ENCODE assay signal across 28 cellular contexts in the genomic region with DNA sequence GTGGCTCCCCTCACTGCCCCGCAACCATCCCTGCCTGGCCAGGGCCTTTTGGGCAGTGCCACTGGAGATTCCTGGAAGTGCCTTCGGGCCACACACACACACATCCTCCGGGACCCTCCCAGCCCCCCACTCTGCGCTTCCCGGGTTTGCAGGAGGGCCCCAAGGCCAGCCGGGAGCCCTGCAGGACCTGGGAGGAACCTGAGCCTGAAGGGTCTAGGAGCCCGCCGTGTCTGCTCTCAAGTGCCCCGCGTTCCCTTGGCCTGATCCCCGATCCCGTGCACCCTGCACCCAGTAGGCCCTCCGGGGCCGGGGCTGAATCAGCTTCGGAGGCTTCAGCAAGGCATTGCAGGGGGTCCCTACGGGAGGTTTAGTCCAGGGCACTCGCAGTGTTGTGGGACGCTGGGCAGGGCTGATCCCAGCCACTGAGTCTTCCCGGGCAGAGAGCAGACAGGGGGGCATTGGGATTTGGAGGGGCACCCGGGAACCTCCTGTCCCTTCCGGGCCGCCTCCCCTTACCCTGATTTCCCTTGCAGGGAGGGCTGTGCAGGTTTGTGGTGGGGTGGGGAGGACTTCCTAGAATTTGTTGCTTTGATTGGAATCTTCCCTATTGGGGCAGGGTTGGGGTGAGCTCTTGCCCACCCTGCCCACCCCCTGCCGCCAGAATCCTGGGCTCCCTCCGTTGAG. TPM values are rescaled to one million over a fixed set of nuclear protein-coding genes. Genes with fewer than 3 reads are reported as not detected.
DNase-seq lines count a peak whose midpoint lies in the region; ATAC-seq and TF ChIP-seq lines count a peak whose summit lies in the region.
"Had no signal": no experiment of that assay in that cellular context is flagged by ENCODE, and none has a peak within 500 bp of the region (broad histone marks: within the 10 kb centered on the region; RNA-seq: fewer than 3 reads in every experiment).

No MANE protein-coding gene starts in this region.

- peaks cover 46% of the 10 kb centered on the region for H3K4me1 Mint-ChIP-seq in activated naive CD4-positive, alpha-beta T cell treated with anti-CD3 and anti-CD28 coated beads, Interleukin-2, amount 10 ng/mL, durations not matched to agents 7 days and 5 days
- H3K4me1 Mint-ChIP-seq in chondrocyte (ENCODE audit: low read depth), result peaks cover 21% of the 10 kb centered on the region
- H3K4me1 Mint-ChIP-seq in CD8-positive, alpha-beta T cell (ENCODE audit: low read depth), result peaks cover 38% of the 10 kb centered on the region

- no peak for DNase-seq in activated naive CD4-positive, alpha-beta T cell treated with anti-CD3 and anti-CD28 coated beads, Interleukin-2, amount 10 ng/mL, durations not matched to agents 7 days and 5 days
- DNase-seq in activated naive CD4-positive, alpha-beta T cell treated with anti-CD3 and anti-CD28 coated beads, Interleukin-2, amount 50 U/mL, for 16 hours, result no peak
- DNase-seq in chondrocyte (ENCODE audit: low spot score), result peak; percentile 82
- DNase-seq in mesendoderm, result no peak
- no peak for DNase-seq in smooth muscle cell (lab: John Stamatoyannopoulos, UW; ENCODE audit: unreplicated experiment)
- DNase-seq in CD8-positive, alpha-beta T cell, result no peak
- DNase-seq in NAMALWA (ENCODE audit: low spot score), result no peak
- no peak for DNase-seq in NCI-H526 (lab: John Stamatoyannopoulos, UW)
- DNase-seq: 8988T; activated CD4-positive, alpha-beta T cell treated with anti-CD3 and anti-CD28 coated beads for 4 hours; anterior cingulate cortex; caudate nucleus; CD4-positive, alpha-beta memory T cell; DMS53; GDM1; left lung; midbrain; naive thymus-derived CD8-positive, alpha-beta T cell; NCI-H1694; NCI-H2171; NCI-H510A treated with DMSO at 0.1 percent for 48 hours had no signal

- peak overlapping the region; percentile 84 for H2BK5ac ChIP-seq in mesendoderm (ENCODE audit: low read length)

- H3K9me3 ChIP-seq in smooth muscle cell (replicated peaks; ENCODE audit: low read depth), result no peaks in the 10 kb centered on the region
- H3K9me3 ChIP-seq in CD8-positive, alpha-beta T cell (ENCODE audit: low read length), result no peaks in the 10 kb centered on the region
- H3K9me3 ChIP-seq: left lung, upper lobe of left lung had no signal

- H4K20me1 ChIP-seq in smooth muscle cell (ENCODE audit: low read depth), result no peaks in the 10 kb centered on the region

- no peaks in the 10 kb centered on the region for H3K79me1 ChIP-seq in mesendoderm (ENCODE audit: low read length)

- H3K27ac ChIP-seq in mesendoderm (ENCODE audit: low read depth, low read length), result peak overlapping the region; percentile 10
- H3K27ac ChIP-seq in smooth muscle cell (ENCODE audit: low read depth), result peak overlapping the region; percentile 74
- H3K27ac ChIP-seq in CD8-positive, alpha-beta T cell (ENCODE audit: low read depth, low read length), result no peak overlapping the region
- H3K27ac ChIP-seq: KMS-11 had no signal

- H3K4me2 ChIP-seq in mesendoderm (ENCODE audit: low read length) (peak overlapping the region; percentile 51), smooth muscle cell (peak overlapping the region; percentile 87)
- H3K4me2 ChIP-seq: KMS-11 had no signal

- CTCF ChIA-PET in activated naive CD4-positive, alpha-beta T cell treated with anti-CD3 and anti-CD28 coated beads, Interleukin-2, amount 10 ng/mL, durations not matched to agents 7 days and 5 days (lab: Charles Lee), result no interaction called here
- CTCF ChIA-PET in CD8-positive, alpha-beta T cell (lab: Charles Lee), result interaction anchor here (1.2 to 1.4 kb wide), 3 partner anchors 10 to 22 kb away, joined by 3 to 4 read pairs (median 3); no protein-coding TSS in a partner anchor

- peak overlapping the region; percentile 77 for H3K18ac ChIP-seq in mesendoderm (ENCODE audit: low read length)

- H2AK5ac ChIP-seq in mesendoderm (ENCODE audit: low read length), result peak overlapping the region; percentile 75

- no peak overlapping the region for H2AFZ ChIP-seq in smooth muscle cell (ENCODE audit: low read depth)

- no peak overlapping the region for H3K23ac ChIP-seq in mesendoderm (ENCODE audit: low read length)

- H3K56ac ChIP-seq in mesendoderm (ENCODE audit: low read length), result peak overlapping the region; percentile 96

- H3K4me3 ChIP-seq in mesendoderm (ENCODE audit: low read length) (peak overlapping the region; percentile 6), smooth muscle cell (peak overlapping the region; percentile 28)
- H3K4me3 ChIP-seq in CD8-positive, alpha-beta T cell (ENCODE audit: low read depth, low read length), result no peak overlapping the region
- H3K4me3 ChIP-seq: left lung, upper lobe of left lung had no signal

- no peak overlapping the region for H4K5ac ChIP-seq in mesendoderm (ENCODE audit: low read length)

- H3K36me3 Mint-ChIP-seq in activated naive CD4-positive, alpha-beta T cell treated with anti-CD3 and anti-CD28 coated beads, Interleukin-2, amount 10 ng/mL, durations not matched to agents 7 days and 5 days, result no peaks in the 10 kb centered on the region
- no peaks in the 10 kb centered on the region for H3K36me3 Mint-ChIP-seq in chondrocyte (ENCODE audit: low read depth)
- no peaks in the 10 kb centered on the region for H3K36me3 Mint-ChIP-seq in CD8-positive, alpha-beta T cell
- H3K36me3 Mint-ChIP-seq: activated naive CD4-positive, alpha-beta T cell treated with anti-CD3 and anti-CD28 coated beads, Interleukin-2, amount 50 U/mL, for 72 hours; CD4-positive, alpha-beta memory T cell; naive thymus-derived CD8-positive, alpha-beta T cell had no signal

- H3K27ac Mint-ChIP-seq in activated naive CD4-positive, alpha-beta T cell treated with anti-CD3 and anti-CD28 coated beads, Interleukin-2, amount 10 ng/mL, durations not matched to agents 7 days and 5 days, result peak overlapping the region; percentile 33
- H3K27ac Mint-ChIP-seq in chondrocyte (ENCODE audit: unreplicated experiment), result no peak overlapping the region
- no peak overlapping the region for H3K27ac Mint-ChIP-seq in CD8-positive, alpha-beta T cell
- H3K27ac Mint-ChIP-seq: activated naive CD4-positive, alpha-beta T cell treated with anti-CD3 and anti-CD28 coated beads, Interleukin-2, amount 50 U/mL, for 72 hours; activated T-helper 1 cell treated with anti-CD3 and anti-CD28 coated beads, Interleukin-12 subunit alpha, Interleukin-12 subunit beta, Interleukin-2, Interleukin-4 antibody, amounts not matched to agents 30 ng/mL and 10 ng/mL and 1 ng/mL, durations not matched to agents 14 hours and 24 hours and 36 hours; CD4-positive, alpha-beta memory T cell; T-helper 1 cell treated with Interleukin-12 subunit alpha and Interleukin-12 subunit beta and Interleukin-4 antibody, amounts not matched to agents 30 μg/mL and 1 μg/mL, for 36 hours had no signal

- TF ChIP-seq CTCF in chondrocyte (IDR thresholded peaks at IDR 0.05) (no peak), smooth muscle cell (IDR thresholded peaks at IDR 0.05; ENCODE audit: borderline replicate concordance, insufficient read depth, poor library complexity, severe bottlenecking) (no peak)
- no peak for TF ChIP-seq CTCF in CD8-positive, alpha-beta T cell (IDR thresholded peaks at IDR 0.05)

- peak overlapping the region; percentile 46 for H2BK120ac ChIP-seq in mesendoderm (ENCODE audit: low read depth, low read length)

- no CpG with 5 or more reads among the region's 24 CpGs for WGBS in mesendoderm (ENCODE audit: extremely low coverage, insufficient coverage, low lambda C conversion rate)
- WGBS in smooth muscle cell (ENCODE audit: low lambda C conversion rate), result 40% methylated on average over 24 of the region's 24 CpGs

- POLR2A ChIA-PET in CD8-positive, alpha-beta T cell (lab: Charles Lee), result no interaction called here

- H3K27me3 ChIP-seq in mesendoderm (ENCODE audit: insufficient read depth, low read length, poor library complexity), result no peaks in the 10 kb centered on the region
- no peaks in the 10 kb centered on the region for H3K27me3 ChIP-seq in smooth muscle cell (ENCODE audit: low read depth)
- peaks cover 3% of the 10 kb centered on the region for H3K27me3 ChIP-seq in CD8-positive, alpha-beta T cell (ENCODE audit: insufficient read depth, low read length)
- H3K27me3 ChIP-seq: upper lobe of left lung had no signal

- intact Hi-C loops in CD8-positive, alpha-beta T cell (cut with DNase I, micrococcal nuclease), result no loop called here

- ATAC-seq in CD8-positive, alpha-beta T cell, result no peak
- ATAC-seq: activated naive CD4-positive, alpha-beta T cell treated with anti-CD3 and anti-CD28 coated beads, Interleukin-2, amount 50 U/mL, for 72 hours; naive thymus-derived CD8-positive, alpha-beta T cell had no signal

- H3K4me3 Mint-ChIP-seq in activated naive CD4-positive, alpha-beta T cell treated with anti-CD3 and anti-CD28 coated beads, Interleukin-2, amount 10 ng/mL, durations not matched to agents 7 days and 5 days, result no peak overlapping the region
- H3K4me3 Mint-ChIP-seq in chondrocyte (ENCODE audit: unreplicated experiment), result no peak overlapping the region
- no peak overlapping the region for H3K4me3 Mint-ChIP-seq in CD8-positive, alpha-beta T cell
- H3K4me3 Mint-ChIP-seq: activated T-helper 1 cell treated with anti-CD3 and anti-CD28 coated beads, Interleukin-12 subunit alpha, Interleukin-12 subunit beta, Interleukin-2, Interleukin-4 antibody, amounts not matched to agents 30 ng/mL and 10 ng/mL and 1 ng/mL, durations not matched to agents 14 hours and 24 hours and 36 hours; CD4-positive, alpha-beta memory T cell; naive thymus-derived CD8-positive, alpha-beta T cell; T-helper 1 cell treated with Interleukin-12 subunit alpha and Interleukin-12 subunit beta and Interleukin-4 antibody, amounts not matched to agents 30 μg/mL and 1 μg/mL, for 36 hours had no signal

- H3K4ac ChIP-seq in mesendoderm (ENCODE audit: low read depth, low read length), result peak overlapping the region; percentile 81

- H3K9ac ChIP-seq in mesendoderm (ENCODE audit: low read length) (peak overlapping the region; percentile 82), smooth muscle cell (ENCODE audit: low read depth) (peak overlapping the region; percentile 54)
- H3K9ac ChIP-seq: KMS-11 had no signal

- peaks cover 9% of the 10 kb centered on the region for H3K27me3 Mint-ChIP-seq in activated naive CD4-positive, alpha-beta T cell treated with anti-CD3 and anti-CD28 coated beads, Interleukin-2, amount 10 ng/mL, durations not matched to agents 7 days and 5 days
- no peaks in the 10 kb centered on the region for H3K27me3 Mint-ChIP-seq in chondrocyte (ENCODE audit: low read depth)
- no peaks in the 10 kb centered on the region for H3K27me3 Mint-ChIP-seq in CD8-positive, alpha-beta T cell (ENCODE audit: low read depth)
- H3K27me3 Mint-ChIP-seq: naive thymus-derived CD8-positive, alpha-beta T cell had no signal

- peaks cover 4% of the 10 kb centered on the region for H3F3A ChIP-seq in smooth muscle cell (ENCODE audit: low read depth)

- H4K8ac ChIP-seq in mesendoderm (ENCODE audit: low read depth, low read length), result peak overlapping the region; percentile 0

- no peaks in the 10 kb centered on the region for H3K9me3 Mint-ChIP-seq in activated naive CD4-positive, alpha-beta T cell treated with anti-CD3 and anti-CD28 coated beads, Interleukin-2, amount 10 ng/mL, durations not matched to agents 7 days and 5 days
- no peaks in the 10 kb centered on the region for H3K9me3 Mint-ChIP-seq in chondrocyte (ENCODE audit: low read depth)
- H3K9me3 Mint-ChIP-seq in CD8-positive, alpha-beta T cell, result no peaks in the 10 kb centered on the region
- H3K9me3 Mint-ChIP-seq: activated naive CD4-positive, alpha-beta T cell treated with anti-CD3 and anti-CD28 coated beads, Interleukin-2, amount 50 U/mL, for 72 hours; activated T-helper 1 cell treated with anti-CD3 and anti-CD28 coated beads, Interleukin-12 subunit alpha, Interleukin-12 subunit beta, Interleukin-2, Interleukin-4 antibody, amounts not matched to agents 30 ng/mL and 10 ng/mL and 1 ng/mL, durations not matched to agents 14 hours and 24 hours and 36 hours; CD4-positive, alpha-beta memory T cell; naive thymus-derived CD8-positive, alpha-beta T cell; T-helper 1 cell treated with Interleukin-12 subunit alpha and Interleukin-12 subunit beta and Interleukin-4 antibody, amounts not matched to agents 30 μg/mL and 1 μg/mL, for 36 hours had no signal

- peaks cover 34% of the 10 kb centered on the region for H3K4me1 ChIP-seq in mesendoderm (ENCODE audit: control insufficient read depth, low read depth, low read length)
- H3K4me1 ChIP-seq in smooth muscle cell (ENCODE audit: low read depth), result peaks cover 42% of the 10 kb centered on the region
- peaks cover 39% of the 10 kb centered on the region for H3K4me1 ChIP-seq in CD8-positive, alpha-beta T cell (ENCODE audit: insufficient read depth, low read length)

- no peak overlapping the region for H2BK15ac ChIP-seq in mesendoderm (replicated peaks; ENCODE audit: low read depth)

- no peaks in the 10 kb centered on the region for H3K79me2 ChIP-seq in mesendoderm (ENCODE audit: control insufficient read depth, insufficient read depth, low read length)
- peaks cover 6% of the 10 kb centered on the region for H3K79me2 ChIP-seq in smooth muscle cell (ENCODE audit: low read depth)

- H3K36me3 ChIP-seq in mesendoderm (ENCODE audit: control insufficient read depth, insufficient read depth, low read length), result no peaks in the 10 kb centered on the region
- H3K36me3 ChIP-seq in smooth muscle cell (ENCODE audit: low read depth), result no peaks in the 10 kb centered on the region
- H3K36me3 ChIP-seq in CD8-positive, alpha-beta T cell (ENCODE audit: insufficient read depth, low read length), result no peaks in the 10 kb centered on the region
- H3K36me3 ChIP-seq: left lung, upper lobe of left lung had no signal

RNA-seq across cellular contexts. Expression of a gene that starts 36.9 kb away (rescaled TPM):
- not detected in 3 replicates for total RNA-seq in chondrocyte
- not detected for polyA plus RNA-seq in mesendoderm (2013, experiment 1 of 2)
- polyA plus RNA-seq in mesendoderm (2013, experiment 2 of 2), result not detected
- total RNA-seq in smooth muscle cell, result not detected in 2 replicates
- polyA plus RNA-seq in smooth muscle cell, result not detected in 2 replicates
- not detected for total RNA-seq in CD8-positive, alpha-beta T cell
- total RNA-seq: activated naive CD4-positive, alpha-beta T cell treated with anti-CD3 and anti-CD28 coated beads, Interleukin-2, amount 50 U/mL, for 72 hours; activated T-helper 1 cell treated with anti-CD3 and anti-CD28 coated beads, Interleukin-12 subunit alpha, Interleukin-12 subunit beta, Interleukin-2, Interleukin-4 antibody, amounts not matched to agents 30 ng/mL and 10 ng/mL and 1 ng/mL, durations not matched to agents 14 hours and 24 hours and 36 hours; CD4-positive, alpha-beta memory T cell; HT1080; left lung; naive thymus-derived CD8-positive, alpha-beta T cell; posterior vena cava; upper lobe of left lung had no signal
- polyA plus RNA-seq: CD4-positive, alpha-beta memory T cell; naive thymus-derived CD8-positive, alpha-beta T cell had no signal

RNA-seq across cellular contexts. Expression of a gene that starts 54.3 kb away (rescaled TPM):
- total RNA-seq in chondrocyte (10.2 to 11.6 TPM (median 10.9 TPM) in 3 replicates), smooth muscle cell (7.7 and 15.3 TPM in 2 replicates)
- polyA plus RNA-seq in mesendoderm (2013, experiment 1 of 2), result 69.7 TPM
- 68.0 TPM for polyA plus RNA-seq in mesendoderm (2013, experiment 2 of 2)
- 11.9 and 15.6 TPM in 2 replicates for polyA plus RNA-seq in smooth muscle cell
- total RNA-seq in CD8-positive, alpha-beta T cell, result under 1 TPM; 0.17 to 0.41 TPM
- polyA plus RNA-seq: naive thymus-derived CD8-positive, alpha-beta T cell had no signal
